In genomic region chr12:12562585-12563245, GRCh38 we compare ENCODE assay signal across 8 cellular contexts. TPM values are rescaled to one million over a fixed set of nuclear protein-coding genes. Genes with fewer than 3 reads are reported as not detected.
DNase-seq lines count a peak whose midpoint lies in the region; ATAC-seq, FAIRE-seq and TF ChIP-seq lines count a peak whose summit lies in the region.

TSS of gene DUSP16 (minus strand) at chr12:12562863. CDS start at chr12:12521098, 41,765 bp downstream.

- H3K27me3 Mint-ChIP-seq in activated B cell treated with CpG ODN at 0.5 μM for 24 hours, result peaks cover 3% of the 10 kb centered on the region

- H3K4me1 ChIP-seq in small intestine (ENCODE audit: control insufficient read depth in 2 of 2, insufficient read depth in 1 of 2, low read depth in 1 of 2, low read length in 1 of 2), result peaks cover 2 to 3% of the 10 kb centered on the region in 2 donors

- peak; percentile 90 for DNase-seq in AG08395 (ENCODE audit: low spot score)
- DNase-seq in NCI-H2171 treated with DMSO at 0.1 percent for 48 hours (lab: John Stamatoyannopoulos, UW), result peak; percentile 75
- peak; percentile 65 for DNase-seq in activated B cell treated with CpG ODN at 0.5 μM for 24 hours
- DNase-seq in cardiac fibroblast (ENCODE audit: low read depth in 2 of 2), result peak; percentile 95 to 97
- DNase-seq in iPS-NIHi7 (ENCODE audit: extremely low spot score), result peak; percentile 94
- peak; percentile 97 for DNase-seq in small intestine

- H3K9me3 ChIP-seq in small intestine (ENCODE audit: control insufficient read depth, low read depth), result no peaks in the 10 kb centered on the region

- H3K27ac Mint-ChIP-seq in activated B cell treated with CpG ODN at 0.5 μM for 24 hours, result peak within 1 kb of the TSS; percentile 79

- 0 to 1% (median 0%) methylated on average over 27 to 59 of the region's 59 CpGs for WGBS in small intestine, 3 donors

- intact Hi-C loops in activated B cell treated with CpG ODN at 0.5 μM for 24 hours (cut with micrococcal nuclease), result loop anchor here (2.0 to 5.0 kb wide), 4 partner anchors 75 to 246 kb away; partner anchors contain the start of gene GPR19

- no peaks in the 10 kb centered on the region for H3K9me3 Mint-ChIP-seq in activated B cell treated with CpG ODN at 0.5 μM for 24 hours

- peak within 1 kb of the TSS; percentile 99 to 100 for H3K27ac ChIP-seq in small intestine (ENCODE audit: low read depth in 1 of 2, low read length in 1 of 2)

- no peak for FAIRE-seq in small intestine (lab: Jason Lieb, UNC)

- H3K4me1 Mint-ChIP-seq in activated B cell treated with CpG ODN at 0.5 μM for 24 hours, result peaks cover 15% of the 10 kb centered on the region

- H3K36me3 Mint-ChIP-seq in activated B cell treated with CpG ODN at 0.5 μM for 24 hours (ENCODE audit: low read depth), result no peaks in the 10 kb centered on the region

- TF ChIP-seq CTCF in activated B cell treated with CpG ODN at 0.5 μM for 24 hours (IDR thresholded peaks at IDR 0.05), result no peak
- TF ChIP-seq CTCF in cardiac fibroblast (IDR thresholded peaks at IDR 0.05; ENCODE audit: low read depth, low read length), result no peak

- peak; percentile 66 for ATAC-seq in GM18868 (IDR thresholded peaks at IDR 0.05; ENCODE audit: unreplicated experiment)
- peak; percentile 73 for ATAC-seq in HG03103 (IDR thresholded peaks at IDR 0.05; ENCODE audit: low read depth, unreplicated experiment)
- peak; percentile 68 for ATAC-seq in activated B cell treated with CpG ODN at 0.5 μM for 24 hours (ENCODE audit: low read depth)

- H3K4me3 Mint-ChIP-seq in activated B cell treated with CpG ODN at 0.5 μM for 24 hours, result peak within 1 kb of the TSS; percentile 84

- H3K4me3 ChIP-seq in cardiac fibroblast (replicated peaks in 1 of 2; ENCODE audit: low read depth in 2 of 2, low read length in 2 of 2), result peak within 1 kb of the TSS; percentile 75 to 80
- H3K4me3 ChIP-seq in small intestine (ENCODE audit: low read depth in 1 of 2, low read length in 2 of 2), result peak within 1 kb of the TSS; percentile 93 to 99

- POLR2A ChIA-PET in activated B cell treated with CpG ODN at 0.5 μM for 24 hours (lab: Charles Lee), result interaction anchor here (0.6 to 2.2 kb wide), 5 partner anchors 8 to 206 kb away, joined by 3 to 12 read pairs (median 4); partner anchors contain the start of gene BORCS5

- no peaks in the 10 kb centered on the region for H3K36me3 ChIP-seq in small intestine (ENCODE audit: control insufficient read depth in 2 of 2, insufficient read depth in 2 of 2, low read length in 2 of 2)

- no peaks in the 10 kb centered on the region for H3K27me3 ChIP-seq in small intestine (ENCODE audit: control insufficient read depth in 2 of 2, insufficient read depth in 2 of 2, low read length in 2 of 2)

- CTCF ChIA-PET in activated B cell treated with CpG ODN at 0.5 μM for 24 hours (lab: Charles Lee), result interaction anchor here (2.3 to 2.7 kb wide), 2 partner anchors 174 to 185 kb away, joined by 10 to 30 read pairs; no protein-coding TSS in a partner anchor

RNA-seq across cellular contexts. Expression of gene DUSP16, which starts in this region (rescaled TPM):
- 1.1 and 2.0 TPM in 2 replicates for total RNA-seq in activated B cell treated with CpG ODN at 0.5 μM for 24 hours
- polyA plus RNA-seq in small intestine, result 10 to 100 TPM; 22.5 to 33.1 (median 27.0) TPM

Comparison
In these comparisons a context has a peak if more than half of its experiments do, and no peak if none do; other contexts are left out.
1. Peak in every context shown above with its lines: DNase-seq, ATAC-seq, H3K4me3 ChIP-seq and H3K27ac ChIP-seq.